8 cellular contexts compared by ENCODE assay signal in genomic region chr17:48068491-48068961, GRCh38. TPM values are rescaled to one million over a fixed set of nuclear protein-coding genes. Genes with fewer than 3 reads are reported as not detected.
DNase-seq lines count a peak whose midpoint lies in the region; ATAC-seq and TF ChIP-seq lines count a peak whose summit lies in the region.

No MANE protein-coding gene starts in this region.

- no peak for DNase-seq in right cardiac atrium
- no peak for DNase-seq in Right ventricle myocardium inferior (ENCODE audit: missing footprints)
- DNase-seq in SK-N-SH: no peak
- peak; percentile 63 for DNase-seq in hepatic stellate cell (ENCODE audit: low spot score)
- DNase-seq in MV-4-11 (lab: John Stamatoyannopoulos, UW): no peak
- DNase-seq in NCI-H510A treated with DMSO at 0.1 percent for 48 hours (lab: John Stamatoyannopoulos, UW): no peak
- DNase-seq in SHP77 treated with DMSO at 0.1 percent for 48 hours (lab: John Stamatoyannopoulos, UW): no peak
- no peak for DNase-seq in NCI-H1105 treated with DMSO at 0.1 percent for 48 hours (lab: John Stamatoyannopoulos, UW)

- H3K27ac ChIP-seq in right cardiac atrium (ENCODE audit: low read length) (peak overlapping the region; percentile 35), SK-N-SH (ENCODE audit: low read depth in 2 of 2, low read length in 1 of 2) (0 out of 4 replicates have a peak overlapping the region, but pooled peaks of 1 of the 2 experiments have one; percentile 10)

- CTCF ChIA-PET in SK-N-SH (lab: Yijun Ruan, JAX): interaction anchor here (0.6 to 44.3 kb wide), 17 partner anchors 11 to 90 kb away, joined by 3 to 1200 read pairs (median 4); partner anchors contain the start of genes CBX1, COPZ2 and NFE2L1

- no peaks in the 10 kb centered on the region for H3K9me3 ChIP-seq in right cardiac atrium (ENCODE audit: control insufficient read depth, low read length)
- no peaks in the 10 kb centered on the region for H3K9me3 ChIP-seq in SK-N-SH

- WGBS in right cardiac atrium: 64% methylated on average over 3 of the region's 3 CpGs
- 74% methylated on average over 3 of the region's 3 CpGs for WGBS in SK-N-SH (ENCODE audit: low lambda C conversion rate)

- ATAC-seq in right cardiac atrium (no peak), Right ventricle myocardium inferior (no peak)

- H3K36me3 ChIP-seq in SK-N-SH (replicated peaks in 1 of 2; ENCODE audit: control insufficient read depth in 1 of 2, insufficient read depth in 2 of 2, low read length in 1 of 2): peaks cover 71 to 91% of the 10 kb centered on the region in 2 experiments

- H3K9me2 ChIP-seq in SK-N-SH: no peaks in the 10 kb centered on the region

- peaks cover 5% of the 10 kb centered on the region; the same call in 1 of the 2 replicates for H4K20me1 ChIP-seq in SK-N-SH (ENCODE audit: insufficient read depth)

- H3K4me3 ChIP-seq in right cardiac atrium (ENCODE audit: low read length) (no peak overlapping the region), SK-N-SH (ENCODE audit: low read depth in 2 of 2, low read length in 1 of 2) (no peak overlapping the region)

- H3K4me2 ChIP-seq in SK-N-SH: no peak overlapping the region

- intact Hi-C loops in right cardiac atrium (cut with DNase I) (no loop called here), Right ventricle myocardium inferior (cut with DNase I) (no loop called here)

- POLR2A ChIA-PET in SK-N-SH (lab: Yijun Ruan, JAX): interaction anchor here (0.8 to 1.5 kb wide), 5 partner anchors 9 to 42 kb away, joined by 3 to 9 read pairs (median 4); partner anchors contain the start of gene NFE2L1

- TF ChIP-seq EP300 in SK-N-SH (IDR thresholded peaks at IDR 0.05; ENCODE audit: borderline replicate concordance in 1 of 2, low read depth in 1 of 2, low read length in 1 of 2): no peak

- peaks cover 59% of the 10 kb centered on the region for H3K79me2 ChIP-seq in SK-N-SH (ENCODE audit: insufficient read depth)

- H3K4me1 ChIP-seq in right cardiac atrium (ENCODE audit: control insufficient read depth, insufficient read depth, low read length) (peaks cover 8% of the 10 kb centered on the region), SK-N-SH (ENCODE audit: control insufficient read depth in 1 of 2, insufficient read depth in 2 of 2, low read depth in 1 of 2, low read length in 1 of 2) (no peaks in the 10 kb centered on the region; a peak in 2 of 4 replicates)

- peaks cover 59% of the 10 kb centered on the region for H3F3A ChIP-seq in SK-N-SH (replicated peaks; ENCODE audit: insufficient read depth)

- peak; percentile 62 for TF ChIP-seq CTCF in SK-N-SH (IDR thresholded peaks at IDR 0.05)

- H3K9ac ChIP-seq in SK-N-SH: no peak overlapping the region

- 0 out of 2 replicates have a peak, but pooled peaks have one; percentile 7 for TF ChIP-seq RAD21 in SK-N-SH (IDR thresholded peaks at IDR 0.05; ENCODE audit: low read length)

- H3K27me3 ChIP-seq in right cardiac atrium (ENCODE audit: control insufficient read depth, insufficient read depth) (no peaks in the 10 kb centered on the region), SK-N-SH (ENCODE audit: insufficient read depth) (no peaks in the 10 kb centered on the region)

- no peak overlapping the region for H2AFZ ChIP-seq in SK-N-SH (ENCODE audit: low read depth)

TF ChIP-seq in SK-N-SH, 30 proteins besides CTCF, POLR2A, EP300 and RAD21 (continues in another document):
- no peak for TF ChIP-seq NRF1 (IDR thresholded peaks at IDR 0.05; ENCODE audit: low read depth, low read length)
- TF ChIP-seq TAF1 (IDR thresholded peaks at IDR 0.05; ENCODE audit: borderline replicate concordance, low read depth, low read length): no peak
- no peak for TF ChIP-seq REST (IDR thresholded peaks at IDR 0.05; ENCODE audit: low read depth, low read length)
- TF ChIP-seq, protein P1, sequence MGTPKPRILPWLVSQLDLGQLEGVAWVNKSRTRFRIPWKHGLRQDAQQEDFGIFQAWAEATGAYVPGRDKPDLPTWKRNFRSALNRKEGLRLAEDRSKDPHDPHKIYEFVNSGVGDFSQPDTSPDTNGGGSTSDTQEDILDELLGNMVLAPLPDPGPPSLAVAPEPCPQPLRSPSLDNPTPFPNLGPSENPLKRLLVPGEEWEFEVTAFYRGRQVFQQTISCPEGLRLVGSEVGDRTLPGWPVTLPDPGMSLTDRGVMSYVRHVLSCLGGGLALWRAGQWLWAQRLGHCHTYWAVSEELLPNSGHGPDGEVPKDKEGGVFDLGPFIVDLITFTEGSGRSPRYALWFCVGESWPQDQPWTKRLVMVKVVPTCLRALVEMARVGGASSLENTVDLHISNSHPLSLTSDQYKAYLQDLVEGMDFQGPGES (IDR thresholded peaks at IDR 0.05; ENCODE audit: low read depth, low read length): no peak
- TF ChIP-seq, protein P2, sequence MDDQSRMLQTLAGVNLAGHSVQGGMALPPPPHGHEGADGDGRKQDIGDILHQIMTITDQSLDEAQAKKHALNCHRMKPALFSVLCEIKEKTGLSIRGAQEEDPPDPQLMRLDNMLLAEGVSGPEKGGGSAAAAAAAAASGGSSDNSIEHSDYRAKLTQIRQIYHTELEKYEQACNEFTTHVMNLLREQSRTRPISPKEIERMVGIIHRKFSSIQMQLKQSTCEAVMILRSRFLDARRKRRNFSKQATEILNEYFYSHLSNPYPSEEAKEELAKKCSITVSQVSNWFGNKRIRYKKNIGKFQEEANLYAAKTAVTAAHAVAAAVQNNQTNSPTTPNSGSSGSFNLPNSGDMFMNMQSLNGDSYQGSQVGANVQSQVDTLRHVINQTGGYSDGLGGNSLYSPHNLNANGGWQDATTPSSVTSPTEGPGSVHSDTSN (IDR thresholded peaks at IDR 0.05): no peak
- no peak for TF ChIP-seq POLR2AphosphoS5 (IDR thresholded peaks at IDR 0.05; ENCODE audit: low read depth, low read length)
- TF ChIP-seq FOXM1 (IDR thresholded peaks at IDR 0.05; ENCODE audit: low read depth): no peak
- TF ChIP-seq SIN3A (IDR thresholded peaks at IDR 0.05; ENCODE audit: borderline replicate concordance, low read depth, low read length): no peak
- no peak for TF ChIP-seq TEAD4 (IDR thresholded peaks at IDR 0.05; ENCODE audit: borderline replicate concordance, insufficient read depth)
- TF ChIP-seq MXI1 (IDR thresholded peaks at IDR 0.05; ENCODE audit: low read depth, low read length): no peak
- TF ChIP-seq RCOR1 (IDR thresholded peaks at IDR 0.05; ENCODE audit: low read length): no peak
- no peak for TF ChIP-seq CHD2 (IDR thresholded peaks at IDR 0.05; ENCODE audit: low read length, partially characterized antibody)
- no peak for TF ChIP-seq MEF2A (IDR thresholded peaks at IDR 0.05; ENCODE audit: borderline replicate concordance, low read depth)
- TF ChIP-seq MAX (IDR thresholded peaks at IDR 0.05; ENCODE audit: low read depth): no peak
- no peak for TF ChIP-seq GABPA (IDR thresholded peaks at IDR 0.05; ENCODE audit: low read depth)
- no peak for TF ChIP-seq RFX5 (IDR thresholded peaks at IDR 0.05; ENCODE audit: low read length)
- no peak for TF ChIP-seq FOSL2 (IDR thresholded peaks at IDR 0.05; ENCODE audit: borderline replicate concordance, low read depth)

RNA-seq across cellular contexts. Expression of gene NFE2L1, which starts 20.4 kb away (rescaled TPM):
- total RNA-seq in right cardiac atrium (100 to 1,000 TPM; 603 to 811 (median 785) TPM), Right ventricle myocardium inferior (775 TPM)
- polyA plus RNA-seq in right cardiac atrium (661 TPM), SK-N-SH (2012; rRNA removed) (159 and 174 TPM in 2 replicates)
- 128 and 192 TPM in 2 replicates for polyA plus RNA-seq in SK-N-SH (2012; cell fraction: cytosol; rRNA removed)
- 135 and 166 TPM in 2 replicates for polyA plus RNA-seq in SK-N-SH (2012; cell fraction: nucleus; rRNA removed)

RNA-seq across cellular contexts. Expression of gene COPZ2, which starts 30.9 kb away (rescaled TPM):
- total RNA-seq in right cardiac atrium (10 to 100 TPM; 51.8 to 74.8 (median 68.4) TPM), Right ventricle myocardium inferior (52.9 TPM)
- polyA plus RNA-seq in right cardiac atrium (55.4 TPM), SK-N-SH (2012; rRNA removed) (31.2 and 36.9 TPM in 2 replicates)
- 35.6 and 43.6 TPM in 2 replicates for polyA plus RNA-seq in SK-N-SH (2012; cell fraction: cytosol; rRNA removed)
- 29.6 and 30.5 TPM in 2 replicates for polyA plus RNA-seq in SK-N-SH (2012; cell fraction: nucleus; rRNA removed)

RNA-seq across cellular contexts. Expression of gene CBX1, which starts 32.8 kb away (rescaled TPM):
- total RNA-seq in right cardiac atrium (10 to 100 TPM; 29.2 to 37.9 (median 34.5) TPM), Right ventricle myocardium inferior (40.0 TPM)
- polyA plus RNA-seq in right cardiac atrium (31.1 TPM), SK-N-SH (2012; rRNA removed) (102 and 112 TPM in 2 replicates)
- polyA plus RNA-seq in SK-N-SH (2012; cell fraction: cytosol; rRNA removed): 157 and 183 TPM in 2 replicates
- 27.3 and 37.1 TPM in 2 replicates for polyA plus RNA-seq in SK-N-SH (2012; cell fraction: nucleus; rRNA removed)

RNA-seq across cellular contexts. Expression of gene SNX11, which starts 39.0 kb away (rescaled TPM):
- total RNA-seq in right cardiac atrium: 10 to 100 TPM; 10.4 to 16.6 (median 13.2) TPM
- polyA plus RNA-seq in right cardiac atrium: 7.5 TPM
- 10.5 TPM for total RNA-seq in Right ventricle myocardium inferior
- 19.0 and 31.6 TPM in 2 replicates for polyA plus RNA-seq in SK-N-SH (2012; rRNA removed)
- 15.3 and 22.1 TPM in 2 replicates for polyA plus RNA-seq in SK-N-SH (2012; cell fraction: cytosol; rRNA removed)
- 23.4 and 29.4 TPM in 2 replicates for polyA plus RNA-seq in SK-N-SH (2012; cell fraction: nucleus; rRNA removed)
